In genomic region chr3:6416049-6416661, GRCh38 we compare ENCODE assay signal across 24 cellular contexts.
DNase-seq lines count a peak whose midpoint lies in the region; ATAC-seq and TF ChIP-seq lines count a peak whose summit lies in the region.
"Had no signal": no experiment of that assay in that cellular context is flagged by ENCODE, and none has a peak within 500 bp of the region (broad histone marks: within the 10 kb centered on the region; RNA-seq: fewer than 3 reads in every experiment).

No MANE protein-coding gene starts in this region.

- H3K36me3 ChIP-seq in neural cell (ENCODE audit: insufficient read depth, low read length) (no peaks in the 10 kb centered on the region), tibial nerve (no peaks in the 10 kb centered on the region)
- H3K36me3 ChIP-seq: SJSA1 had no signal

- ATAC-seq in activated naive CD8-positive, alpha-beta T cell treated with anti-CD3 and anti-CD28 coated beads, Interleukin-2, amount 50 U/mL, for 24 hours, result no peak
- ATAC-seq: CD8-positive, alpha-beta T cell had no signal

- H3K36me3 Mint-ChIP-seq in activated naive CD8-positive, alpha-beta T cell treated with anti-CD3 and anti-CD28 coated beads, Interleukin-2, amount 50 U/mL, for 24 hours (ENCODE audit: low read depth), result no peaks in the 10 kb centered on the region
- H3K36me3 Mint-ChIP-seq: CD8-positive, alpha-beta T cell had no signal

- H3K79me2 ChIP-seq in neural cell (replicated peaks; ENCODE audit: insufficient read depth, low read length), result no peaks in the 10 kb centered on the region

- TF ChIP-seq POLR2A in tibial nerve (IDR thresholded peaks at IDR 0.05), result no peak

- WGBS in tibial nerve, 2 donors, result 77 to 78% methylated on average over 4 of the region's 4 CpGs

- H3K4me1 ChIP-seq in tibial nerve, result no peaks in the 10 kb centered on the region
- H3K4me1 ChIP-seq: Caco-2, SJSA1 had no signal

- TF ChIP-seq RAD21 in neural cell (conservative IDR thresholded peaks at IDR 0.05), result peak; percentile 45

- no peak overlapping the region for H3K4me2 ChIP-seq in neural cell (ENCODE audit: low read length)
- H3K4me2 ChIP-seq: PC-9 had no signal

- H3K27ac ChIP-seq in neural cell (ENCODE audit: low read length), result peak overlapping the region; percentile 44
- no peak overlapping the region for H3K27ac ChIP-seq in tibial nerve
- H3K27ac ChIP-seq: C4-2B, GM23248, PC-9, SJSA1 had no signal

- H3K27me3 Mint-ChIP-seq in activated naive CD8-positive, alpha-beta T cell treated with anti-CD3 and anti-CD28 coated beads, Interleukin-2, amount 50 U/mL, for 24 hours, result no peaks in the 10 kb centered on the region

- H3K9me2 ChIP-seq in neural cell (ENCODE audit: insufficient read depth, low read length), result no peaks in the 10 kb centered on the region

- TF ChIP-seq EP300 in neural cell (conservative IDR thresholded peaks at IDR 0.05; ENCODE audit: poor library complexity, severe bottlenecking) (peak; percentile 83), tibial nerve (IDR thresholded peaks at IDR 0.05) (no peak)

- H3K4me1 Mint-ChIP-seq in activated naive CD8-positive, alpha-beta T cell treated with anti-CD3 and anti-CD28 coated beads, Interleukin-2, amount 50 U/mL, for 24 hours, result no peaks in the 10 kb centered on the region

- H4K20me1 ChIP-seq in neural cell (ENCODE audit: insufficient read depth), result no peaks in the 10 kb centered on the region

- peak overlapping the region; percentile 22 for H3K9ac ChIP-seq in neural cell (ENCODE audit: low read length)
- H3K9ac ChIP-seq: GM23248 had no signal

- H3K9me3 Mint-ChIP-seq in activated naive CD8-positive, alpha-beta T cell treated with anti-CD3 and anti-CD28 coated beads, Interleukin-2, amount 50 U/mL, for 24 hours, result peaks cover 5% of the 10 kb centered on the region
- H3K9me3 Mint-ChIP-seq: H9 had no signal

- H3K9me3 ChIP-seq in neural cell (ENCODE audit: low read length), result no peaks in the 10 kb centered on the region
- no peaks in the 10 kb centered on the region for H3K9me3 ChIP-seq in tibial nerve
- H3K9me3 ChIP-seq: Caco-2, SJSA1 had no signal

- H3K27me3 ChIP-seq in neural cell (ENCODE audit: insufficient read depth, low read depth, low read length), result no peaks in the 10 kb centered on the region
- H3K27me3 ChIP-seq in tibial nerve, result no peaks in the 10 kb centered on the region
- H3K27me3 ChIP-seq: SJSA1 had no signal

- no peaks in the 10 kb centered on the region for H3F3A ChIP-seq in neural cell (ENCODE audit: insufficient read depth, low read length, poor library complexity, severe bottlenecking)

- peak overlapping the region; percentile 21 for H3K4me3 ChIP-seq in neural cell (ENCODE audit: low read length)
- H3K4me3 ChIP-seq in tibial nerve, result no peak overlapping the region
- H3K4me3 ChIP-seq: GM23248, PC-9, SJSA1 had no signal

- no peak overlapping the region for H2AFZ ChIP-seq in neural cell (ENCODE audit: low read depth, low read length)
- H2AFZ ChIP-seq: GM23248, PC-9 had no signal

- no peak overlapping the region for H3K27ac Mint-ChIP-seq in activated naive CD8-positive, alpha-beta T cell treated with anti-CD3 and anti-CD28 coated beads, Interleukin-2, amount 50 U/mL, for 24 hours
- H3K27ac Mint-ChIP-seq: CD8-positive, alpha-beta T cell; H9; HFFc6 had no signal

- DNase-seq in DMS79 treated with DMSO at 0.1 percent for 48 hours (lab: John Stamatoyannopoulos, UW) (peak; percentile 12), NCI-H2029 (lab: John Stamatoyannopoulos, UW) (peak; percentile 57), NCI-H345 treated with DMSO at 0.1 percent for 48 hours (lab: John Stamatoyannopoulos, UW; ENCODE audit: unreplicated experiment) (peak; percentile 21), tibial nerve (ENCODE audit: low spot score in 2 of 2) (no peak), DMS 273 treated with DMSO at 0.1 percent for 48 hours (lab: John Stamatoyannopoulos, UW) (no peak)
- no peak for DNase-seq in activated naive CD8-positive, alpha-beta T cell treated with anti-CD3 and anti-CD28 coated beads, Interleukin-2, amount 50 U/mL, for 24 hours
- DNase-seq: Caco-2; CD8-positive, alpha-beta T cell; GM23248; H9; HFFc6; KBM-7; NCI-H1105 treated with DMSO at 0.1 percent for 48 hours; NCI-H146; NCI-H1930; NCI-H2171 treated with DMSO at 0.1 percent for 48 hours; NCI-H446 treated with DMSO at 0.1 percent for 48 hours; PC-9; Right ventricle myocardium superior; RPMI8226; T-helper 2 cell had no signal

- TF ChIP-seq CTCF in neural cell (IDR thresholded peaks at IDR 0.05; ENCODE audit: poor library complexity, severe bottlenecking) (peak; percentile 35), tibial nerve (IDR thresholded peaks at IDR 0.05) (no peak)

- no peak overlapping the region for H3K4me3 Mint-ChIP-seq in activated naive CD8-positive, alpha-beta T cell treated with anti-CD3 and anti-CD28 coated beads, Interleukin-2, amount 50 U/mL, for 24 hours
- H3K4me3 Mint-ChIP-seq: CD8-positive, alpha-beta T cell; H9; HFFc6 had no signal

TF ChIP-seq in neural cell, 6 proteins besides CTCF, POLR2A, EP300 and RAD21:
- TF ChIP-seq MXI1 (conservative IDR thresholded peaks at IDR 0.05; ENCODE audit: poor library complexity, severe bottlenecking) (no peak), POLR2AphosphoS5 (IDR thresholded peaks at IDR 0.05) (peak; percentile 44), EZH2 (IDR thresholded peaks at IDR 0.05; ENCODE audit: borderline replicate concordance, insufficient read depth, low read length, poor library complexity, severe bottlenecking) (no peak), TAF1 (IDR thresholded peaks at IDR 0.05; ENCODE audit: low read depth) (no peak), SMC3 (conservative IDR thresholded peaks at IDR 0.05; ENCODE audit: poor library complexity) (peak; percentile 51)
- TF ChIP-seq, protein P1, sequence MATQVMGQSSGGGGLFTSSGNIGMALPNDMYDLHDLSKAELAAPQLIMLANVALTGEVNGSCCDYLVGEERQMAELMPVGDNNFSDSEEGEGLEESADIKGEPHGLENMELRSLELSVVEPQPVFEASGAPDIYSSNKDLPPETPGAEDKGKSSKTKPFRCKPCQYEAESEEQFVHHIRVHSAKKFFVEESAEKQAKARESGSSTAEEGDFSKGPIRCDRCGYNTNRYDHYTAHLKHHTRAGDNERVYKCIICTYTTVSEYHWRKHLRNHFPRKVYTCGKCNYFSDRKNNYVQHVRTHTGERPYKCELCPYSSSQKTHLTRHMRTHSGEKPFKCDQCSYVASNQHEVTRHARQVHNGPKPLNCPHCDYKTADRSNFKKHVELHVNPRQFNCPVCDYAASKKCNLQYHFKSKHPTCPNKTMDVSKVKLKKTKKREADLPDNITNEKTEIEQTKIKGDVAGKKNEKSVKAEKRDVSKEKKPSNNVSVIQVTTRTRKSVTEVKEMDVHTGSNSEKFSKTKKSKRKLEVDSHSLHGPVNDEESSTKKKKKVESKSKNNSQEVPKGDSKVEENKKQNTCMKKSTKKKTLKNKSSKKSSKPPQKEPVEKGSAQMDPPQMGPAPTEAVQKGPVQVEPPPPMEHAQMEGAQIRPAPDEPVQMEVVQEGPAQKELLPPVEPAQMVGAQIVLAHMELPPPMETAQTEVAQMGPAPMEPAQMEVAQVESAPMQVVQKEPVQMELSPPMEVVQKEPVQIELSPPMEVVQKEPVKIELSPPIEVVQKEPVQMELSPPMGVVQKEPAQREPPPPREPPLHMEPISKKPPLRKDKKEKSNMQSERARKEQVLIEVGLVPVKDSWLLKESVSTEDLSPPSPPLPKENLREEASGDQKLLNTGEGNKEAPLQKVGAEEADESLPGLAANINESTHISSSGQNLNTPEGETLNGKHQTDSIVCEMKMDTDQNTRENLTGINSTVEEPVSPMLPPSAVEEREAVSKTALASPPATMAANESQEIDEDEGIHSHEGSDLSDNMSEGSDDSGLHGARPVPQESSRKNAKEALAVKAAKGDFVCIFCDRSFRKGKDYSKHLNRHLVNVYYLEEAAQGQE (IDR thresholded peaks at IDR 0.05; ENCODE audit: borderline replicate concordance), result peak; percentile 83

Comparison
In these comparisons a context has a peak if more than half of its experiments do, and no peak if none do; other contexts are left out.
1. DNase-seq: peak in DMS79 treated with DMSO at 0.1 percent for 48 hours (single experiment), NCI-H2029 (single experiment) and NCI-H345 treated with DMSO at 0.1 percent for 48 hours (single experiment); none in tibial nerve (0 of 2), activated naive CD8-positive, alpha-beta T cell treated with anti-CD3 and anti-CD28 coated beads, Interleukin-2, amount 50 U/mL, for 24 hours (single experiment) and DMS 273 treated with DMSO at 0.1 percent for 48 hours (single experiment).